27 cellular contexts compared by ENCODE assay signal in the genomic region with DNA sequence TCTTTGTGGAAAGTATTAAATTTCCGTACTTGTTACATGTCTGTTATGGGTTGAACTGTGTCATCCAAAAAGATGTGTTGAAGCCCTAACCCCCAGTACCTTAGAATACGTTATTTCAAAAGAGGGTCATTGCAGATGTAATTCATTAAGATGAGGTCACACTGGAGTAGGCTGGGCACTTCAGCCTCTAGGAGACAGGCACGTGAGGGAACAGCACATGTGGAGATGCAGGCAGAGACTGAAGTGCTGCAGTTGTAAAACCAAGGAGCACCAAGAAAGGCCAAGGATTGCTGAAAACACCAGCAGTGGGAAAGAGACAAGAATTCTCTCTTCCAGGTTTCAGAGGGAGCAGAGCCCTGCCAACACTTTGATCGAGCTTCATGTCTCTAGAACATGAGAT.
"Had no signal": no experiment of that assay in that cellular context is flagged by ENCODE, and none has a peak within 500 bp of the region (broad histone marks: within the 10 kb centered on the region; RNA-seq: fewer than 3 reads in every experiment).

No MANE protein-coding gene starts in this region.

- H3K36me3 ChIP-seq: colonic mucosa, gastrocnemius medialis, ovary, thoracic aorta, upper lobe of left lung had no signal

- H3K4me3 ChIP-seq: colonic mucosa, gastrocnemius medialis, lung, ovary, psoas muscle, skin epidermis, spleen, thoracic aorta, tibial nerve, upper lobe of left lung had no signal

- H3K9me3 ChIP-seq: colonic mucosa, gastrocnemius medialis, ovary, psoas muscle, spleen, thoracic aorta, tibial nerve, upper lobe of left lung had no signal

- H3K27me3 ChIP-seq: colonic mucosa, gastrocnemius medialis, ovary, spleen, tibial nerve, upper lobe of left lung had no signal

- H3K27me3 Mint-ChIP-seq: dendritic cell treated with granulocyte-macrophage colony-stimulating factor and Interleukin-4, amounts not matched to agents 40 ng/mL and 50 ng/mL, for 4 days; memory B cell; naive thymus-derived CD4-positive, alpha-beta T cell; stimulated activated memory B cell treated with anti-CD40 and anti-IgM and Interleukin-4, amounts not matched to agents 10 μg/mL and 1 μg/mL and 100 μg/mL, for 72 hours had no signal

- DNase-seq: colonic mucosa; effector CD8-positive, alpha-beta T cell; endodermal cell; gastrocnemius medialis; head of caudate nucleus; left ventricle myocardium superior; midbrain; naive thymus-derived CD4-positive, alpha-beta T cell; occipital lobe; ovary; posterior cingulate gyrus; psoas muscle; right cardiac atrium; spleen; stimulated activated CD4-positive, alpha-beta T cell treated with anti-CD3 and anti-CD28 coated beads, Interleukin-4, amount 100 ng/mL, for 4 hours; stimulated activated naive CD8-positive, alpha-beta T cell treated with anti-CD3 and anti-CD28 coated beads, Interleukin-15, Interleukin-2, amounts not matched to agents 100 U/mL and 50 U/mL, for 24 hours; upper lobe of left lung had no signal

- ATAC-seq: esophagus mucosa; gastrocnemius medialis; left ventricle myocardium superior; naive thymus-derived CD4-positive, alpha-beta T cell; psoas muscle; right cardiac atrium; stimulated activated memory B cell treated with anti-CD40 and anti-IgM and Interleukin-4, amounts not matched to agents 10 μg/mL and 1 μg/mL and 100 μg/mL, for 72 hours; stimulated activated naive CD8-positive, alpha-beta T cell treated with anti-CD3 and anti-CD28 coated beads, Interleukin-15, Interleukin-2, amounts not matched to agents 100 U/mL and 50 U/mL, for 24 hours had no signal

- H3K27ac ChIP-seq: colonic mucosa, epithelial cell of prostate, gastrocnemius medialis, ovary, psoas muscle, skin epidermis, spleen, thoracic aorta, tibial nerve, upper lobe of left lung had no signal

- H3K27ac Mint-ChIP-seq: dendritic cell treated with granulocyte-macrophage colony-stimulating factor and Interleukin-4, amounts not matched to agents 40 ng/mL and 50 ng/mL, for 4 days; endodermal cell; memory B cell; nephron; stimulated activated memory B cell treated with anti-CD40 and anti-IgM and Interleukin-4, amounts not matched to agents 10 μg/mL and 1 μg/mL and 100 μg/mL, for 72 hours had no signal

- H3K9me3 Mint-ChIP-seq: dendritic cell treated with granulocyte-macrophage colony-stimulating factor and Interleukin-4, amounts not matched to agents 40 ng/mL and 50 ng/mL, for 4 days; endodermal cell; memory B cell; stimulated activated memory B cell treated with anti-CD40 and anti-IgM and Interleukin-4, amounts not matched to agents 10 μg/mL and 1 μg/mL and 100 μg/mL, for 72 hours had no signal

- H3K4me1 Mint-ChIP-seq: endodermal cell, nephron had no signal

- H3K4me3 Mint-ChIP-seq: dendritic cell treated with granulocyte-macrophage colony-stimulating factor and Interleukin-4, amounts not matched to agents 40 ng/mL and 50 ng/mL, for 4 days; endodermal cell; memory B cell; naive thymus-derived CD4-positive, alpha-beta T cell; nephron; stimulated activated memory B cell treated with anti-CD40 and anti-IgM and Interleukin-4, amounts not matched to agents 10 μg/mL and 1 μg/mL and 100 μg/mL, for 72 hours had no signal
